In genomic region chr17:4535667-4536258, GRCh38 we compare ENCODE assay signal across 1 cellular context.
TF ChIP-seq lines count a peak whose summit lies in the region.

No MANE protein-coding gene starts in this region.

TF ChIP-seq in HEK293, 187 proteins besides CTCF, POLR2A, EP300 and RAD21 (continued from another document):
- TF ChIP-seq ZNF280D (tag by site-specific recombination; IDR thresholded peaks at IDR 0.05) (no peak), PATZ1 (tag by site-specific recombination; IDR thresholded peaks at IDR 0.05) (peak; percentile 57), ZNF404 (tag by site-specific recombination; IDR thresholded peaks at IDR 0.05) (no peak)
